9 cellular contexts compared by ENCODE assay signal in the genomic region with DNA sequence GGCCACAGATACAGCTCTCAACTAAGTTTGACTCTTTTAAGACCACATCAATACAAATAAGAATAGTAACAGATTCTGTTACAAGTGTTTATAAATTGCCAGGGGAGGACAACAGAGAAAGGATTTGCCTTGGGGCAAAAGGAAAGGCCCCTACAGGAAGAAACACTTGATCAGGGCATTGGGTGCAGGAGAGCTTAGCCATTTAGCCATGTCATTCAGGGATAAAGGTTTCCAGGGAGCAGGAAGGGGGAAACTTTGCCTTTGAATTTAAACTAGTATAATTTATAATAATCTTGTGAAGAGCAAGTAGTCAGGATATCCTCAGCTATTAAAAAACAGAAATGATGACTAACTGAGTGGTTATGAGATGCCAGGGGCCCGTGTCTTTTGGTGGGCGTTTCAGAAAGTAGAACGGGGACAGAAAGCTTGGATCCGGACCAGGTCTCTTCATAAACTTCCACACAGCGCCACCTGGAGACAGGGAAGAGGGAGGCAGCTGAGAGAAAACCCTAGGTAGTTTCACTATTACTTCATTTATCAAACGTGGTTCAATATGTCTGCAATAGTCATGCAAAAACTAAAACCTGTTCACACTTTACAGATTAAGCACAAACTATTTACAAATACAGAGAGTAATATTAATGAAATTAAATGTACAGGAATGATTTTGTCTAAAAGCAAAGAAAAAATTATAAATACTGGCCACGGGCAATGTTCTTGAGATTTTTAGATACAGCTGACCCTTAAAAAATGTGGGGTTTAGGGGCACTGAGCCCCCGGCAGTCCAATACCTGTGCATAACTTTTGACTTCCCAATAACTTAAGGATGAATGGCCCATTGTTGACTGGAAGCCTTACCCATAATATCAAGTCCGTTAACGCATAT. TPM values are rescaled to one million over a fixed set of nuclear protein-coding genes. Genes with fewer than 3 reads are reported as not detected.
A peak's percentile ranks its signal among the peaks of the same experiment; 100 is the strongest.
DNase-seq lines count a peak whose midpoint lies in the region; ATAC-seq and TF ChIP-seq lines count a peak whose summit lies in the region.
"Had no signal": no experiment of that assay in that cellular context is flagged by ENCODE, and none has a peak within 500 bp of the region (broad histone marks: within the 10 kb centered on the region; RNA-seq: fewer than 3 reads in every experiment).

No MANE protein-coding gene starts in this region.

- peak; percentile 69 for TF ChIP-seq RAD21 in neural cell (conservative IDR thresholded peaks at IDR 0.05)

- no peak overlapping the region for H3K27ac Mint-ChIP-seq in CD4-positive, alpha-beta T cell

- H2AFZ ChIP-seq in OCI-LY1 (ENCODE audit: low read length) = no peak overlapping the region
- H2AFZ ChIP-seq in neural cell (ENCODE audit: low read depth, low read length) = no peak overlapping the region

- no peaks in the 10 kb centered on the region for H3F3A ChIP-seq in OCI-LY1 (ENCODE audit: insufficient read depth, low read length)
- H3F3A ChIP-seq in neural cell (ENCODE audit: insufficient read depth, low read length, poor library complexity, severe bottlenecking) = no peaks in the 10 kb centered on the region

- no peaks in the 10 kb centered on the region for H3K9me3 Mint-ChIP-seq in CD4-positive, alpha-beta T cell

- H3K4me2 ChIP-seq in OCI-LY1 (ENCODE audit: low read length) = no peak overlapping the region
- no peak overlapping the region for H3K4me2 ChIP-seq in neural cell (ENCODE audit: low read length)

- H3K27me3 ChIP-seq in CD4-positive, alpha-beta T cell (ENCODE audit: control insufficient read depth, insufficient read depth, low read length) = no peaks in the 10 kb centered on the region
- H3K27me3 ChIP-seq in OCI-LY1 (ENCODE audit: insufficient read depth, low read length) (no peaks in the 10 kb centered on the region), esophagus squamous epithelium (peaks cover 0 to 2% (median 0%) of the 10 kb centered on the region in 4 donors), neural cell (ENCODE audit: insufficient read depth, low read depth, low read length) (no peaks in the 10 kb centered on the region)

- DNase-seq in CD4-positive, alpha-beta T cell = peak; percentile 40 to 68 (median 52)
- DNase-seq in HT1080 (ENCODE audit: low read depth) (peak; percentile 52), activated T-cell treated with anti-CD3 and anti-CD28 coated beads for 24 hours (ENCODE audit: low read depth) (peak; percentile 72), esophagus squamous epithelium (lab: John Stamatoyannopoulos, UW) (no peak)
- peak; percentile 68 for DNase-seq in stimulated activated naive CD4-positive, alpha-beta T cell treated with Interleukin-2 at 50 U/mL for 16 hours (lab: John Stamatoyannopoulos, UW)

- intact Hi-C loops in CD4-positive, alpha-beta T cell (cut with DNase I, micrococcal nuclease) = loop anchor here (1.0 to 10.0 kb wide), 7 partner anchors 64 to 295 kb away; a partner anchor contains a TSS
- intact Hi-C loops in esophagus squamous epithelium (cut with DNase I) = loop anchor here (10.0 kb wide), 1 partner anchor 291 kb away; no protein-coding TSS in a partner anchor

- no peaks in the 10 kb centered on the region for H4K20me1 ChIP-seq in OCI-LY1 (ENCODE audit: insufficient read depth, low read length)
- no peaks in the 10 kb centered on the region for H4K20me1 ChIP-seq in neural cell (ENCODE audit: insufficient read depth)

- H3K4me1 Mint-ChIP-seq in CD4-positive, alpha-beta T cell (ENCODE audit: low read depth) = peaks cover 10% of the 10 kb centered on the region

- H3K4me1 ChIP-seq in OCI-LY1 (ENCODE audit: insufficient read depth, low read length, severe bottlenecking) (no peaks in the 10 kb centered on the region), esophagus squamous epithelium (peaks cover 0 to 7% (median 0%) of the 10 kb centered on the region in 3 donors)

- WGBS in esophagus squamous epithelium, 2 donors = 28 to 31% methylated on average over 10 of the region's 10 CpGs

- H3K9me2 ChIP-seq in OCI-LY1 (ENCODE audit: low read depth, low read length) (no peaks in the 10 kb centered on the region), neural cell (ENCODE audit: insufficient read depth, low read length) (no peaks in the 10 kb centered on the region)

- H3K27ac ChIP-seq in CD4-positive, alpha-beta T cell (ENCODE audit: low read depth, low read length) = no peak overlapping the region
- H3K27ac ChIP-seq in OCI-LY1 (ENCODE audit: low read depth, low read length, poor library complexity, severe bottlenecking) = no peak overlapping the region
- H3K27ac ChIP-seq in esophagus squamous epithelium = no peak overlapping the region
- H3K27ac ChIP-seq in neural cell (ENCODE audit: low read length) = no peak overlapping the region

- POLR2A ChIA-PET in CD4-positive, alpha-beta T cell (lab: Charles Lee) = no interaction called here

- H3K36me3 ChIP-seq in OCI-LY1 (ENCODE audit: insufficient read depth, low read length) = no peaks in the 10 kb centered on the region
- H3K36me3 ChIP-seq in esophagus squamous epithelium = no peaks in the 10 kb centered on the region
- peaks cover 9% of the 10 kb centered on the region for H3K36me3 ChIP-seq in neural cell (ENCODE audit: insufficient read depth, low read length)

- CTCF ChIA-PET in CD4-positive, alpha-beta T cell (lab: Charles Lee) = interaction anchor here (0.5 to 1.7 kb wide), 15 partner anchors 8 to 562 kb away, joined by 3 to 9 read pairs (median 3); no protein-coding TSS in a partner anchor

- TF ChIP-seq EP300 in neural cell (conservative IDR thresholded peaks at IDR 0.05; ENCODE audit: poor library complexity, severe bottlenecking) = no peak

- H3K9me3 ChIP-seq in CD4-positive, alpha-beta T cell (ENCODE audit: control insufficient read depth, low read length) = no peaks in the 10 kb centered on the region
- no peaks in the 10 kb centered on the region for H3K9me3 ChIP-seq in OCI-LY1 (ENCODE audit: low read length)
- H3K9me3 ChIP-seq in esophagus squamous epithelium = no peaks in the 10 kb centered on the region
- H3K9me3 ChIP-seq in neural cell (ENCODE audit: low read length) = no peaks in the 10 kb centered on the region

- peak; percentile 66 for ATAC-seq in CD4-positive, alpha-beta T cell (ENCODE audit: poor library complexity)
- ATAC-seq in HG03469 (IDR thresholded peaks at IDR 0.05; ENCODE audit: unreplicated experiment) = no peak

- no peak overlapping the region for H3K9ac ChIP-seq in OCI-LY1 (ENCODE audit: low read length)
- no peak overlapping the region for H3K9ac ChIP-seq in neural cell (ENCODE audit: low read length)

- H3K79me2 ChIP-seq in OCI-LY1 (ENCODE audit: insufficient read depth, low read length) (no peaks in the 10 kb centered on the region), neural cell (replicated peaks; ENCODE audit: insufficient read depth, low read length) (no peaks in the 10 kb centered on the region)

- TF ChIP-seq POLR2A in esophagus squamous epithelium (IDR thresholded peaks at IDR 0.05) = no peak

- no peak overlapping the region for H3K4me3 Mint-ChIP-seq in CD4-positive, alpha-beta T cell

- no peaks in the 10 kb centered on the region for H3K36me3 Mint-ChIP-seq in CD4-positive, alpha-beta T cell (ENCODE audit: low read depth)

- peak; percentile 86 for TF ChIP-seq CTCF in CD4-positive, alpha-beta T cell (IDR thresholded peaks at IDR 0.05)
- TF ChIP-seq CTCF in OCI-LY1 (IDR thresholded peaks at IDR 0.05; ENCODE audit: low read length) (peak; percentile 75), esophagus squamous epithelium (IDR thresholded peaks at IDR 0.05) (peak; percentile 58 to 77 (median 70)), neural cell (IDR thresholded peaks at IDR 0.05; ENCODE audit: poor library complexity, severe bottlenecking) (peak; percentile 74)

- peaks cover 9% of the 10 kb centered on the region for H3K27me3 Mint-ChIP-seq in CD4-positive, alpha-beta T cell

- H3K4me3 ChIP-seq in OCI-LY1 (ENCODE audit: low read depth, low read length, poor library complexity, severe bottlenecking) (no peak overlapping the region), esophagus squamous epithelium (no peak overlapping the region), neural cell (ENCODE audit: low read length) (no peak overlapping the region)

TF ChIP-seq in neural cell, 6 proteins besides CTCF, POLR2A, EP300 and RAD21:
- TF ChIP-seq SMC3 (conservative IDR thresholded peaks at IDR 0.05; ENCODE audit: poor library complexity) = peak; percentile 79
- TF ChIP-seq POLR2AphosphoS5 (IDR thresholded peaks at IDR 0.05) = no peak

RNA-seq across cellular contexts. Expression of a gene that starts 11.0 kb away (rescaled TPM):
- total RNA-seq in CD4-positive, alpha-beta T cell = not detected
- 0.53 and 1.2 TPM in 2 replicates for total RNA-seq in HT1080 (2014; rRNA removed; shearing (Covaris generic))
- 0.78 and 0.92 TPM in 2 replicates for polyA plus RNA-seq in HT1080 (2015; cell fraction: cytosol; rRNA removed)
- 0.97 and 1.6 TPM in 2 replicates for polyA plus RNA-seq in HT1080 (2015; cell fraction: nucleus; rRNA removed)
- total RNA-seq in esophagus squamous epithelium = under 1 TPM in 3 of 4 donors, not detected in 1; 0.23 to 0.40 (median 0.38) TPM
- not detected in 2 replicates for polyA plus RNA-seq in neural cell
- polyA minus RNA-seq in neural cell = not detected in 2 replicates
- total RNA-seq: T-helper 2 cell treated with Interferon-gamma antibody and Interleukin-4, amounts not matched to agents 100 ng/mL and 5 ng/mL, for 36 hours had no signal
